ENCODE assay signal across 1 cellular context in the genomic region with DNA sequence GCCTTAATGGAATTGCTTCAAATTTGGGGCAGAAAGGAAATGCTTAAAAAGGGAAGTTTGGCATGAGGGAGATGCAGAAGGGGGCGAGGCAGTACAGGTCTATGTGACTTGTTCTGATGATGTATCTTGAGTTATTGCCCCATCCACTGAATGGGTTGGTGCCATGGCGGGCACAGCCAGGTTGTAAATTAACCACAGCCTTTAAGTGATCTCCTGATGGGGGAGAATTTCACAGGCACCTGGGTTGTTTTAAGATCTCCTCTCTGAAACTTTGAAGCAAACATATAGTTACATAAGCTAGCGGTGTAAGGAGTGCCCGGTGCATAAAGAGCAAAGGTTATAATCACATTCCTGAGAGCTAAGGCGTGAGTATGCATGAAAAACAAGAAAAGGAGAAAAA.
TF ChIP-seq lines count a peak whose summit lies in the region.

No MANE protein-coding gene starts in this region.

TF ChIP-seq in H1, 55 proteins besides CTCF, POLR2A, EP300 and RAD21:
- no peak for TF ChIP-seq RFX5 (IDR thresholded peaks at IDR 0.05; ENCODE audit: borderline replicate concordance, low read depth, low read length)
- no peak for TF ChIP-seq NRF1 (IDR thresholded peaks at IDR 0.05; ENCODE audit: low read depth, low read length)
- TF ChIP-seq SIN3A (conservative IDR thresholded peaks at IDR 0.05 in 1 of 2, IDR thresholded peaks at IDR 0.05 in 1 of 2; ENCODE audit: low read depth in 1 of 2, low read length in 2 of 2) = no peak
- TF ChIP-seq POU5F1 (IDR thresholded peaks at IDR 0.05; ENCODE audit: low read depth, low read length) = no peak
- TF ChIP-seq CBX5 (IDR thresholded peaks at IDR 0.05; ENCODE audit: low read depth, low read length) = no peak
- TF ChIP-seq CEBPB (IDR thresholded peaks at IDR 0.05; ENCODE audit: low read depth, low read length) = no peak
- TF ChIP-seq CHD1 (IDR thresholded peaks at IDR 0.05; ENCODE audit: low read depth, low read length) = no peak
- no peak for TF ChIP-seq KDM1A (IDR thresholded peaks at IDR 0.05; ENCODE audit: borderline replicate concordance, low read length)
